In the genomic region with DNA sequence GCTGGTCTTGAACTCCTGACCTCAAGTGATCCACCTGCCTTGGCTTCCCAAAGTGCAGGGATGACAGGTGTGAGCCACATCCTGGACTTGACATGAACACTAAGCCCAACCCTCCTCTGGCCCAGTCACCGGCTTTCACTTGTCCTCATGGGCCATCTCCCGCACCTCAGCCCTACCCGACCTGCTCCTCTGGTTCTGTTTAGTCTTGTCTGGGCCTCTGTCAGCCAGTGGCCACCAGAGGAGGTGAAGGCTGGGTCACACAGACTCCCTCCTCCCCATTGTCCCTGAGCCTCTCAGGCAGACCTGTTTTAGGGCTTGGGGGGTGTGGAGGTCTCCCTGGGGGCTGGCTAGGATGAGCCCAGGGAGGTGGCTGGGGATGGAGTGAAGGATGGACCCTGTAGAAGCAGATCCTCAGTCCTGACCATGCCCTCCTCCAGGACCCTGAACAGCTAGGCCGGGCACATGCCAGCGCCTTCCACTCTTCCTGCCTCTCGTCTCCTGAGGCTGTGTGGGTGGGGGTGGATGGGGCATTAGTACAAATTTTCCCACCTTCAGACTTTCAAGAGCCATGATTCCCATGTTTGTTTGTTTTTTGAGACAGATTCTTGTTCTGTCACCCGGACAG, we compare ENCODE assay signal across 20 cellular contexts. TPM values are rescaled to one million over a fixed set of nuclear protein-coding genes. Genes with fewer than 3 reads are reported as not detected.
"Had no signal": no experiment of that assay in that cellular context is flagged by ENCODE, and none has a peak within 500 bp of the region (broad histone marks: within the 10 kb centered on the region; RNA-seq: fewer than 3 reads in every experiment).

No MANE protein-coding gene starts in this region.

- H3K27ac Mint-ChIP-seq: activated CD4-positive, alpha-beta T cell treated with anti-CD3 and anti-CD28 coated beads for 36 hours; activated CD8-positive, alpha-beta memory T cell treated with anti-CD3 and anti-CD28 coated beads, Interleukin-2, amount 10 ng/mL, durations not matched to agents 7 days and 5 days; activated CD8-positive, alpha-beta T cell treated with anti-CD3 and anti-CD28 coated beads, Interleukin-2, amount 10 ng/mL, durations not matched to agents 7 days and 5 days; activated T-helper 2 cell treated with anti-CD3 and anti-CD28 coated beads, Interferon-gamma antibody, Interleukin-2, Interleukin-4, amounts not matched to agents 10 μg/mL and 5 μg/mL and 100 μg/mL, durations not matched to agents 14 hours and 24 hours and 36 hours; stimulated activated naive CD8-positive, alpha-beta T cell treated with anti-CD3 and anti-CD28 coated beads, Interleukin-15, amount 100 ng/mL, for 72 hours had no signal

- H3K4me3 Mint-ChIP-seq: activated CD4-positive, alpha-beta T cell treated with anti-CD3 and anti-CD28 coated beads for 36 hours; activated CD8-positive, alpha-beta memory T cell treated with anti-CD3 and anti-CD28 coated beads, Interleukin-2, amount 10 ng/mL, durations not matched to agents 7 days and 5 days; activated CD8-positive, alpha-beta T cell treated with anti-CD3 and anti-CD28 coated beads, Interleukin-2, amount 10 ng/mL, durations not matched to agents 7 days and 5 days; central memory CD8-positive, alpha-beta T cell; naive thymus-derived CD8-positive, alpha-beta T cell; neural crest cell; stimulated activated naive CD8-positive, alpha-beta T cell treated with anti-CD3 and anti-CD28 coated beads, Interleukin-15, amount 100 ng/mL, for 72 hours had no signal

- ATAC-seq: activated CD4-positive, alpha-beta T cell treated with anti-CD3 and anti-CD28 coated beads for 36 hours; activated CD8-positive, alpha-beta memory T cell treated with anti-CD3 and anti-CD28 coated beads, Interleukin-2, amount 10 ng/mL, durations not matched to agents 7 days and 5 days; activated CD8-positive, alpha-beta T cell treated with anti-CD3 and anti-CD28 coated beads, Interleukin-2, amount 10 ng/mL, durations not matched to agents 7 days and 5 days; activated naive CD4-positive, alpha-beta T cell treated with anti-CD3 and anti-CD28 coated beads, Interleukin-2, amount 50 U/mL, for 72 hours; naive thymus-derived CD8-positive, alpha-beta T cell; right cardiac atrium; stimulated activated naive CD8-positive, alpha-beta T cell treated with anti-CD3 and anti-CD28 coated beads, Interleukin-15, amount 100 ng/mL, for 72 hours; upper lobe of right lung had no signal

- H3K9me3 Mint-ChIP-seq: activated naive CD4-positive, alpha-beta T cell treated with anti-CD3 and anti-CD28 coated beads, Interleukin-2, amount 50 U/mL, for 72 hours; activated T-helper 2 cell treated with anti-CD3 and anti-CD28 coated beads, Interferon-gamma antibody, Interleukin-2, Interleukin-4, amounts not matched to agents 10 μg/mL and 5 μg/mL and 100 μg/mL, durations not matched to agents 14 hours and 24 hours and 36 hours; central memory CD8-positive, alpha-beta T cell; naive thymus-derived CD8-positive, alpha-beta T cell; neural crest cell; stimulated activated naive CD8-positive, alpha-beta T cell treated with anti-CD3 and anti-CD28 coated beads, Interleukin-15, amount 100 ng/mL, for 72 hours had no signal

- DNase-seq: activated CD4-positive, alpha-beta T cell treated with anti-CD3 and anti-CD28 coated beads for 36 hours; activated CD4-positive, CD25-positive, alpha-beta regulatory T cell; activated CD8-positive, alpha-beta memory T cell treated with anti-CD3 and anti-CD28 coated beads, Interleukin-2, amount 10 ng/mL, durations not matched to agents 7 days and 5 days; activated CD8-positive, alpha-beta T cell treated with anti-CD3 and anti-CD28 coated beads, Interleukin-2, amount 10 ng/mL, durations not matched to agents 7 days and 5 days; activated naive CD4-positive, alpha-beta T cell; activated T-cell treated with anti-CD3 and anti-CD28 coated beads, Interleukin-2, amount 50 U/mL, for 48 hours; dermis blood vessel endothelial cell; effector CD4-positive, alpha-beta T cell; occipital lobe; stimulated activated CD4-positive, alpha-beta T cell treated with anti-CD3 and anti-CD28 coated beads, Interleukin-2, amount 100 ng/mL, for 48 hours; stimulated activated naive CD8-positive, alpha-beta T cell treated with anti-CD3 and anti-CD28 coated beads, Interleukin-15, amount 100 ng/mL, for 72 hours; tibial artery; upper lobe of right lung had no signal

- H3K36me3 Mint-ChIP-seq: activated CD8-positive, alpha-beta memory T cell treated with anti-CD3 and anti-CD28 coated beads, Interleukin-2, amount 10 ng/mL, durations not matched to agents 7 days and 5 days; activated naive CD4-positive, alpha-beta T cell treated with anti-CD3 and anti-CD28 coated beads, Interleukin-2, amount 50 U/mL, for 72 hours; naive thymus-derived CD8-positive, alpha-beta T cell had no signal

- H3K9me3 ChIP-seq: tibial artery, upper lobe of right lung had no signal

- H3K27me3 ChIP-seq: tibial artery, upper lobe of right lung had no signal

- H3K4me3 ChIP-seq: tibial artery, upper lobe of right lung had no signal

- H3K27me3 Mint-ChIP-seq: activated CD4-positive, alpha-beta T cell treated with anti-CD3 and anti-CD28 coated beads for 36 hours; activated CD8-positive, alpha-beta memory T cell treated with anti-CD3 and anti-CD28 coated beads, Interleukin-2, amount 10 ng/mL, durations not matched to agents 7 days and 5 days; central memory CD8-positive, alpha-beta T cell; naive thymus-derived CD8-positive, alpha-beta T cell; stimulated activated naive CD8-positive, alpha-beta T cell treated with anti-CD3 and anti-CD28 coated beads, Interleukin-15, amount 100 ng/mL, for 72 hours had no signal

- H3K27ac ChIP-seq: epithelial cell of prostate, tibial artery, upper lobe of right lung had no signal

- H3K36me3 ChIP-seq: tibial artery, upper lobe of right lung had no signal

- H3K4me1 Mint-ChIP-seq: activated CD4-positive, alpha-beta T cell treated with anti-CD3 and anti-CD28 coated beads for 36 hours; activated CD8-positive, alpha-beta memory T cell treated with anti-CD3 and anti-CD28 coated beads, Interleukin-2, amount 10 ng/mL, durations not matched to agents 7 days and 5 days; central memory CD8-positive, alpha-beta T cell had no signal

RNA-seq across cellular contexts. Expression of a gene that starts 26.1 kb away (rescaled TPM):
- polyA plus RNA-seq: right cardiac atrium had no signal
